In genomic region chr16:78768723-78769122, GRCh38 we compare ENCODE assay signal across 12 cellular contexts.
DNase-seq lines count a peak whose midpoint lies in the region; ATAC-seq and TF ChIP-seq lines count a peak whose summit lies in the region.
"Had no signal": no experiment of that assay in that cellular context is flagged by ENCODE, and none has a peak within 500 bp of the region (broad histone marks: within the 10 kb centered on the region; RNA-seq: fewer than 3 reads in every experiment).

No MANE protein-coding gene starts in this region.

- intact Hi-C loops in head of caudate nucleus (cut with DNase I), result no loop called here

- H3K36me3 Mint-ChIP-seq in neural crest cell (ENCODE audit: low read depth), result no peaks in the 10 kb centered on the region

- peak; percentile 93 for ATAC-seq in GM18867 (IDR thresholded peaks at IDR 0.05; ENCODE audit: unreplicated experiment)
- ATAC-seq in GM21723 (IDR thresholded peaks at IDR 0.05; ENCODE audit: unreplicated experiment), result peak; percentile 83
- ATAC-seq in GM21619 (IDR thresholded peaks at IDR 0.05; ENCODE audit: unreplicated experiment), result no peak

- H3K4me1 Mint-ChIP-seq in neural crest cell, result peaks cover 20% of the 10 kb centered on the region

- peak overlapping the region; percentile 15 for H3K27ac Mint-ChIP-seq in neural crest cell (ENCODE audit: unreplicated experiment)

- no peaks in the 10 kb centered on the region for H3K9me3 Mint-ChIP-seq in neural crest cell

- H3K4me3 Mint-ChIP-seq in neural crest cell, result no peak overlapping the region

- no peaks in the 10 kb centered on the region for H3K27me3 Mint-ChIP-seq in neural crest cell (ENCODE audit: low read depth)

- peak; percentile 67 to 76 for DNase-seq in activated CD4-positive, alpha-beta T cell treated with anti-CD3 and anti-CD28 coated beads, Interleukin-2, amount 50 U/mL, for 48 hours
- no peak for DNase-seq in neural crest cell (ENCODE audit: low read depth, low spot score)
- no peak for DNase-seq in anterior cingulate cortex (lab: John Stamatoyannopoulos, UW)
- DNase-seq in head of caudate nucleus, result no peak
- DNase-seq: adrenal gland, IMR-90, NCI-H1436 treated with DMSO at 0.1 percent for 48 hours, NCI-H526 treated with DMSO at 0.1 percent for 48 hours, SHP77 treated with DMSO at 0.1 percent for 48 hours had no signal

- no peak for TF ChIP-seq CTCF in neural crest cell (conservative IDR thresholded peaks at IDR 0.05)

Comparison
In these comparisons a context has a peak if more than half of its experiments do, and no peak if none do; other contexts are left out.
1. DNase-seq: peak in activated CD4-positive, alpha-beta T cell treated with anti-CD3 and anti-CD28 coated beads, Interleukin-2, amount 50 U/mL, for 48 hours (2 of 2); none in neural crest cell (single experiment), anterior cingulate cortex (0 of 58) and head of caudate nucleus (0 of 42).